Comparison of ENCODE assay signal across 13 cellular contexts in genomic region chr3:33299395-33300081, GRCh38. TPM values are rescaled to one million over a fixed set of nuclear protein-coding genes. Genes with fewer than 3 reads are reported as not detected.
DNase-seq lines count a peak whose midpoint lies in the region; ATAC-seq and TF ChIP-seq lines count a peak whose summit lies in the region.
"Had no signal": no experiment of that assay in that cellular context is flagged by ENCODE, and none has a peak within 500 bp of the region (broad histone marks: within the 10 kb centered on the region; RNA-seq: fewer than 3 reads in every experiment).

No MANE protein-coding gene starts in this region.

- DNase-seq in EH (ENCODE audit: low read depth) (peak; percentile 90), Panc1 (ENCODE audit: low read depth, low spot score) (no peak), fibroblast of gingiva (ENCODE audit: low read depth) (peak; percentile 60), sigmoid colon (no peak), epidermal melanocyte (ENCODE audit: insufficient read length, low spot score) (no peak), superior temporal gyrus (ENCODE audit: extremely low spot score) (no peak), NCI-H524 (lab: John Stamatoyannopoulos, UW) (no peak)
- DNase-seq: activated naive CD8-positive, alpha-beta T cell treated with anti-CD3 and anti-CD28 coated beads, Interleukin-2, amount 50 U/mL, for 24 hours; COR-L47; left ventricle myocardium inferior; NCI-H526 had no signal

- TF ChIP-seq CTCF in Panc1 (IDR thresholded peaks at IDR 0.05) (0 out of 2 replicates have a peak, but pooled peaks have one; percentile 6), sigmoid colon (IDR thresholded peaks at IDR 0.05) (no peak)

- H3K27me3 ChIP-seq in Panc1 (ENCODE audit: control insufficient read depth, insufficient read depth, low read length) (no peaks in the 10 kb centered on the region), sigmoid colon (no peaks in the 10 kb centered on the region)

- H3K36me3 ChIP-seq in Panc1 (ENCODE audit: control insufficient read depth, insufficient read depth, low read length) (no peaks in the 10 kb centered on the region; the same call in 1 of the 2 replicates), sigmoid colon (peaks cover 0 to 13% (median 0%) of the 10 kb centered on the region in 4 donors)
- H3K36me3 ChIP-seq: left ventricle myocardium inferior had no signal

- WGBS in sigmoid colon, 2 donors: 93 to 97% methylated on average over 3 of the region's 3 CpGs

- CTCF ChIA-PET in Panc1 (lab: Charles Lee): no interaction called here

- no peak for TF ChIP-seq POLR2A in sigmoid colon (IDR thresholded peaks at IDR 0.05)

- ATAC-seq in Panc1 (0 out of 2 replicates have a peak, but pooled peaks have one; percentile 42), GM21526 (IDR thresholded peaks at IDR 0.05; ENCODE audit: low FRiP score, unreplicated experiment) (no peak)
- ATAC-seq: activated naive CD8-positive, alpha-beta T cell treated with anti-CD3 and anti-CD28 coated beads, Interleukin-2, amount 50 U/mL, for 24 hours had no signal

- H3K27ac ChIP-seq in Panc1 (ENCODE audit: low read length) (no peak overlapping the region), sigmoid colon (peak overlapping the region in 3 of 4 donors; percentile 32 to 54 (median 43))
- H3K27ac ChIP-seq: left ventricle myocardium inferior had no signal

- TF ChIP-seq EP300 in sigmoid colon (IDR thresholded peaks at IDR 0.05): no peak

- no peaks in the 10 kb centered on the region for H3K4me1 ChIP-seq in Panc1 (ENCODE audit: control insufficient read depth, insufficient read depth, low read length)
- H3K4me1 ChIP-seq in sigmoid colon: peaks cover 0 to 10% (median 0%) of the 10 kb centered on the region in 4 donors
- H3K4me1 ChIP-seq: left ventricle myocardium inferior had no signal

- no TSS peak for BruUV-seq in Panc1 (replicated peaks; lab: Mats Ljungman, UMichigan)

- intact Hi-C loops in Panc1 (cut with micrococcal nuclease; ENCODE audit: unreplicated experiment) (no loop called here), sigmoid colon (cut with DNase I) (no loop called here)

- no peaks in the 10 kb centered on the region for H3K9me3 ChIP-seq in Panc1 (ENCODE audit: control insufficient read depth, insufficient read depth, low read depth, low read length)
- H3K9me3 ChIP-seq in sigmoid colon: no peaks in the 10 kb centered on the region
- H3K9me3 ChIP-seq: left ventricle myocardium inferior had no signal

- POLR2A ChIA-PET in Panc1 (lab: Charles Lee): interaction anchor here (0.6 kb wide), 1 partner anchor 46 kb away, joined by 3 read pairs; no protein-coding TSS in a partner anchor

- in situ Hi-C loops in Panc1 (cut with HindIII; ENCODE audit: low pct_unique_long_range_greater_than_20kb, low sequenced_read_pairs): no loop called here

- no peak overlapping the region for H3K4me3 ChIP-seq in Panc1 (ENCODE audit: low read depth in 2 of 2, low read length in 2 of 2)
- H3K4me3 ChIP-seq in sigmoid colon: no peak overlapping the region
- H3K4me3 ChIP-seq: left ventricle myocardium inferior had no signal

RNA-seq across cellular contexts. Expression of gene FBXL2, which starts 22.3 kb away (rescaled TPM):
- total RNA-seq in Panc1 (2021; ENCODE audit: unreplicated experiment): 12.3 TPM
- 10.5 TPM for polyA plus RNA-seq in Panc1 (2012; ENCODE audit: insufficient read length)
- 10 to 100 TPM in 3 of 4 donors, 1 to 10 TPM in 1; 7.9 to 17.2 (median 11.1) TPM for total RNA-seq in sigmoid colon
- 1 to 10 TPM in 1 of 3 donors, not detected in 2; 1.2 TPM for polyA plus RNA-seq in sigmoid colon
- total RNA-seq: T-helper 1 cell treated with Interleukin-12 subunit alpha and Interleukin-12 subunit beta and Interleukin-4 antibody, amounts not matched to agents 30 ng/mL and 1 ng/mL, for 36 hours had no signal

Comparison
In these comparisons a context has a peak if more than half of its experiments do, and no peak if none do; other contexts are left out.
1. DNase-seq: peak in EH (single experiment) and fibroblast of gingiva (single experiment); none in Panc1 (single experiment), sigmoid colon (single experiment), epidermal melanocyte (single experiment), superior temporal gyrus (single experiment) and NCI-H524 (0 of 2).